ENCODE assay signal across 8 cellular contexts in the genomic region with DNA sequence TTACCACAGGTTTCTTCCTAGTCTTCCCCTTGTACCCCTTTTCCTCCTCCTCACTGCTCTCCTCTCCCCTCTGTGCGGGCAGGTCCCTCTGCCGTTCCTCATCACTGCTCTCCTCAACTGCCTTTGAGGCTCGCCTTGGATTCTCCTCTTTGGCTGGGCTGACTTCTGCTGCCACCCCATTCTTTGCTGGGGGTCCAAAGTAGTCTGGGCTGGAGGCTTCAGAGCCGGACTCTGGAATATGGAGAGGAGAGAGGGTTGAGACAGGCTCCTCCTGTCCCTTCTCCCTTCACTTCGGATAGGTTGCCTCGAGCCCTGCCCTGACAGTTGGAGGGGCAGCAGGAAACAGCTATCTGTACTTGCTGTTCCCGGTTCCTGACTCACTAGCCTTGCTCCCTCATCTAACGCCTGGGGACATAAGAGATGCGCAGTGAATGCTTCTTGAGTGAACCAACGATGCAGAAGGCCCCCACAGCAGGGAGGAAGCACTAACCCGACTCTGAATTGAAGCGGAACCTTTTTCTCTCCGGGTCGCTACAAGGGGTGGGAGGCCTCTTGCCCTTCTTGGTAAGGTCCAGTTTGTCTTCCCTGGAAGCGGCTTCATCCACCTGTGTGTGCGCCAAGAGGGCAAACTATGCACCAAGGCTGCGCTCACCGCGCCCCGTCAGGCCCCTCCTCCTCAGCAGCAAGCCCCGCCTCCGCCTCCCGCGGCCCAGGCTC. TPM values are rescaled to one million over a fixed set of nuclear protein-coding genes. Genes with fewer than 3 reads are reported as not detected.
DNase-seq lines count a peak whose midpoint lies in the region; ATAC-seq, FAIRE-seq and TF ChIP-seq lines count a peak whose summit lies in the region.

No MANE protein-coding gene starts in this region.

- no peak for FAIRE-seq in pancreas (lab: Jason Lieb, UNC)

- peak overlapping the region; percentile 100 for H3K27ac Mint-ChIP-seq in activated T-cell treated with anti-CD3 and anti-CD28 coated beads, Interleukin-2, amount 50 U/mL, for 24 hours

- peak overlapping the region; percentile 58 to 99 (median 96); a peak in 21 of 22 replicates for H3K27ac ChIP-seq in BLaER1 treated with 17β-estradiol and CSF1 and Interleukin-3, amounts not matched to agents 10 nM and 100 nM
- peak overlapping the region; percentile 92 for H3K27ac ChIP-seq in HUES48 (ENCODE audit: low read depth, low read length)
- H3K27ac ChIP-seq in pancreas: peak overlapping the region; percentile 85 to 97 (median 96)
- H3K27ac ChIP-seq in urinary bladder (ENCODE audit: low read depth): no peak overlapping the region

- peak overlapping the region; percentile 90 to 97 (median 94) for H3K4me2 ChIP-seq in BLaER1 treated with 17β-estradiol and CSF1 and Interleukin-3, amounts not matched to agents 10 nM and 100 nM

- H4K20me1 ChIP-seq in BLaER1 treated with 17β-estradiol and CSF1 and Interleukin-3, amounts not matched to agents 10 nM and 100 nM: peaks cover 0 to 46% (median 7%) of the 10 kb centered on the region in 11 experiments; a peak in 12 of 22 replicates

- H3K36me3 ChIP-seq in BLaER1 treated with 17β-estradiol and CSF1 and Interleukin-3, amounts not matched to agents 10 nM and 100 nM: peaks cover 37 to 58% (median 49%) of the 10 kb centered on the region in 11 experiments
- H3K36me3 ChIP-seq in HUES48 (ENCODE audit: control insufficient read depth, insufficient read depth, low read length) (peaks cover 43% of the 10 kb centered on the region), pancreas (no peaks in the 10 kb centered on the region), urinary bladder (ENCODE audit: insufficient read depth) (peaks cover 4% of the 10 kb centered on the region)

- DNase-seq in activated T-cell treated with anti-CD3 and anti-CD28 coated beads, Interleukin-2, amount 50 U/mL, for 24 hours: no peak
- DNase-seq in foreskin melanocyte (peak; percentile 85), pancreas (peak in 5 of 6 donors; percentile 46 to 84 (median 84)), mucosa of gallbladder (ENCODE audit: low spot score) (no peak)

- 14 to 16% methylated on average over 24 of the region's 24 CpGs for whole genome bisulfite sequencing in pancreas, 2 donors
- 10% methylated on average over 24 of the region's 24 CpGs for WGBS in urinary bladder

- H3K9ac ChIP-seq in BLaER1 treated with 17β-estradiol and CSF1 and Interleukin-3, amounts not matched to agents 10 nM and 100 nM: peak overlapping the region; percentile 80 to 99 (median 93)
- no peak overlapping the region for H3K9ac ChIP-seq in HUES48 (ENCODE audit: low read depth, low read length)

- intact Hi-C loops in pancreas (cut with DNase I): no loop called here

- peaks cover 44% of the 10 kb centered on the region for H3K4me1 Mint-ChIP-seq in activated T-cell treated with anti-CD3 and anti-CD28 coated beads, Interleukin-2, amount 50 U/mL, for 24 hours (ENCODE audit: low read depth)

- H3K9me3 Mint-ChIP-seq in activated T-cell treated with anti-CD3 and anti-CD28 coated beads, Interleukin-2, amount 50 U/mL, for 24 hours: no peaks in the 10 kb centered on the region

- TF ChIP-seq CTCF in pancreas (IDR thresholded peaks at IDR 0.05): no peak

- peaks cover 92% of the 10 kb centered on the region for H3K36me3 Mint-ChIP-seq in activated T-cell treated with anti-CD3 and anti-CD28 coated beads, Interleukin-2, amount 50 U/mL, for 24 hours (ENCODE audit: low read depth)

- peaks cover 43 to 64% (median 55%) of the 10 kb centered on the region in 10 experiments for H3K4me1 ChIP-seq in BLaER1 treated with 17β-estradiol and CSF1 and Interleukin-3, amounts not matched to agents 10 nM and 100 nM
- H3K4me1 ChIP-seq in HUES48 (ENCODE audit: control insufficient read depth, insufficient read depth, low read length): peaks cover 5% of the 10 kb centered on the region; the same call in 1 of the 2 replicates
- peaks cover 4 to 9% (median 8%) of the 10 kb centered on the region in 3 donors for H3K4me1 ChIP-seq in pancreas
- H3K4me1 ChIP-seq in urinary bladder (ENCODE audit: insufficient read depth): no peaks in the 10 kb centered on the region

- no peaks in the 10 kb centered on the region for H3K9me3 ChIP-seq in BLaER1 treated with 17β-estradiol and CSF1 and Interleukin-3, amounts not matched to agents 10 nM and 100 nM (replicated peaks in 1 of 11)
- H3K9me3 ChIP-seq in HUES48 (ENCODE audit: control insufficient read depth, insufficient read depth, low read length) (no peaks in the 10 kb centered on the region), pancreas (no peaks in the 10 kb centered on the region)

- no peaks in the 10 kb centered on the region for H3K27me3 ChIP-seq in BLaER1 treated with 17β-estradiol and CSF1 and Interleukin-3, amounts not matched to agents 10 nM and 100 nM
- no peaks in the 10 kb centered on the region for H3K27me3 ChIP-seq in HUES48 (ENCODE audit: control insufficient read depth, insufficient read depth, low read length)
- H3K27me3 ChIP-seq in pancreas: no peaks in the 10 kb centered on the region

- ATAC-seq in GM19452 (IDR thresholded peaks at IDR 0.05; ENCODE audit: unreplicated experiment) (peak; percentile 33), pancreas (peak; percentile 59 to 76 (median 74))

- H3K4me3 Mint-ChIP-seq in activated T-cell treated with anti-CD3 and anti-CD28 coated beads, Interleukin-2, amount 50 U/mL, for 24 hours: peak overlapping the region; percentile 94

- no peaks in the 10 kb centered on the region for H3K27me3 Mint-ChIP-seq in activated T-cell treated with anti-CD3 and anti-CD28 coated beads, Interleukin-2, amount 50 U/mL, for 24 hours

- H3K4me3 ChIP-seq in BLaER1 treated with 17β-estradiol and CSF1 and Interleukin-3, amounts not matched to agents 10 nM and 100 nM: peak overlapping the region; percentile 72 to 95 (median 86)
- H3K4me3 ChIP-seq in HUES48 (ENCODE audit: low read depth, low read length) (peak overlapping the region; percentile 82), pancreas (peak overlapping the region; percentile 66 to 93 (median 82)), urinary bladder (ENCODE audit: low read depth, low read length) (peak overlapping the region; percentile 65)

RNA-seq across cellular contexts. Expression of gene HIRIP3, which starts 0.6 kb away (rescaled TPM):
- total RNA-seq in pancreas (1 to 10 TPM; 4.4 to 9.5 (median 6.2) TPM), urinary bladder (8.4 TPM), mucosa of gallbladder (16.3 TPM)
- polyA plus RNA-seq in pancreas (10 to 100 TPM in 1 of 2 donors, 1 to 10 TPM in 1; 9.5 to 16.8 TPM), urinary bladder (27.2 TPM)

RNA-seq across cellular contexts. Expression of gene INO80E, which starts 1.3 kb away (rescaled TPM):
- total RNA-seq in pancreas: 10 to 100 TPM; 24.0 to 46.8 (median 30.1) TPM
- 100 to 1,000 TPM in 1 of 2 donors, 10 to 100 TPM in 1; 51.0 to 113 TPM for polyA plus RNA-seq in pancreas
- 22.3 TPM for total RNA-seq in urinary bladder
- polyA plus RNA-seq in urinary bladder: 82.3 TPM
- total RNA-seq in mucosa of gallbladder: 88.4 TPM

RNA-seq across cellular contexts. Expression of gene DOC2A, which starts 16.1 kb away (rescaled TPM):
- total RNA-seq in pancreas (1 to 10 TPM in 1 of 6 donors, under 1 TPM in 5; 0.19 to 1.9 (median 0.40) TPM), urinary bladder (0.32 TPM), mucosa of gallbladder (18.8 TPM)
- polyA plus RNA-seq in pancreas (1 to 10 TPM; 2.6 to 4.4 TPM), urinary bladder (0.53 TPM)

RNA-seq across cellular contexts. Expression of gene TAOK2, which starts 21.1 kb away (rescaled TPM):
- total RNA-seq in pancreas (10 to 100 TPM; 13.5 to 26.1 (median 16.1) TPM), urinary bladder (35.6 TPM), mucosa of gallbladder (67.3 TPM)
- polyA plus RNA-seq in pancreas (10 to 100 TPM; 28.7 to 41.1 TPM), urinary bladder (37.9 TPM)

RNA-seq across cellular contexts. Expression of gene C16orf92, which starts 28.2 kb away (rescaled TPM):
- total RNA-seq in pancreas (not detected), urinary bladder (not detected), mucosa of gallbladder (not detected)
- polyA plus RNA-seq in pancreas (not detected), urinary bladder (not detected)

Comparison
In these comparisons a context has a peak if more than half of its experiments do, and no peak if none do; other contexts are left out.
1. DNase-seq: peak in foreskin melanocyte (single experiment) and pancreas (5 of 6); none in activated T-cell treated with anti-CD3 and anti-CD28 coated beads, Interleukin-2, amount 50 U/mL, for 24 hours (single experiment) and mucosa of gallbladder (single experiment).
2. Peak in every context shown above with its lines, with median percentiles within 50 percentile points of each other: H3K4me3 ChIP-seq.